Comparison of ENCODE assay signal across 8 cellular contexts in genomic region chr16:8885674-8886592, GRCh38. TPM values are rescaled to one million over a fixed set of nuclear protein-coding genes. Genes with fewer than 3 reads are reported as not detected.
A peak's percentile ranks its signal among the peaks of the same experiment; 100 is the strongest.
DNase-seq lines count a peak whose midpoint lies in the region; ATAC-seq and TF ChIP-seq lines count a peak whose summit lies in the region.

No MANE protein-coding gene starts in this region.

- H3K4me1 Mint-ChIP-seq in activated T-cell treated with anti-CD3 and anti-CD28 coated beads, Interleukin-2, amount 50 U/mL, for 4 hours (ENCODE audit: low read depth), result peaks cover 18% of the 10 kb centered on the region

- peak in 1 of 11 experiments; percentile 12 for TF ChIP-seq CTCF in spleen (IDR thresholded peaks at IDR 0.05 in 8 of 11, conservative IDR thresholded peaks at IDR 0.05 in 3 of 11)

- WGBS in spleen, 5 donors, result 21 to 28% (median 22%) methylated on average over 20 of the region's 20 CpGs

- H3K27ac ChIP-seq in SJSA1 (peak overlapping the region; percentile 71), spleen (no peak overlapping the region)

- H3K9me3 ChIP-seq in SJSA1 (replicated peaks) (no peaks in the 10 kb centered on the region), spleen (no peaks in the 10 kb centered on the region)

- no peak for TF ChIP-seq POLR2A in spleen (IDR thresholded peaks at IDR 0.05)

- no peaks in the 10 kb centered on the region for H3K9me3 Mint-ChIP-seq in activated T-cell treated with anti-CD3 and anti-CD28 coated beads, Interleukin-2, amount 50 U/mL, for 4 hours

- intact Hi-C loops in spleen (cut with DNase I; ENCODE audit: low total_unique reads), result no loop called here

- H3K36me3 ChIP-seq in SJSA1 (peaks cover 28% of the 10 kb centered on the region), spleen (peaks cover 0 to 32% (median 10%) of the 10 kb centered on the region in 6 donors)

- H3K4me3 Mint-ChIP-seq in activated T-cell treated with anti-CD3 and anti-CD28 coated beads, Interleukin-2, amount 50 U/mL, for 4 hours, result no peak overlapping the region

- no peak overlapping the region for H3K4me3 ChIP-seq in SJSA1
- no peak overlapping the region for H3K4me3 ChIP-seq in spleen

- DNase-seq in activated T-cell treated with anti-CD3 and anti-CD28 coated beads, Interleukin-2, amount 50 U/mL, for 4 hours, result no peak
- no peak for DNase-seq in activated T-cell treated with anti-CD3 and anti-CD28 coated beads, Interleukin-2, amount 50 U/mL, for 48 hours
- DNase-seq in SJSA1 (ENCODE audit: low read depth in 1 of 2, low spot score in 2 of 2) (peak; percentile 73 to 75), germinal center (ENCODE audit: low spot score) (peak; percentile 25), spleen (peak; percentile 72), NCI-H2029 (lab: John Stamatoyannopoulos, UW) (no peak)

- H3K36me3 Mint-ChIP-seq in activated T-cell treated with anti-CD3 and anti-CD28 coated beads, Interleukin-2, amount 50 U/mL, for 4 hours (ENCODE audit: insufficient read depth), result peaks cover 7% of the 10 kb centered on the region

- H3K4me1 ChIP-seq in SJSA1 (replicated peaks) (peaks cover 57% of the 10 kb centered on the region), spleen (peaks cover 0 to 30% (median 9%) of the 10 kb centered on the region in 6 donors)

- H3K27me3 ChIP-seq in SJSA1 (replicated peaks) (no peaks in the 10 kb centered on the region), spleen (replicated peaks in 1 of 7) (peaks cover 0 to 39% (median 0%) of the 10 kb centered on the region in 7 donors)

- peaks cover 9% of the 10 kb centered on the region for H3K27me3 Mint-ChIP-seq in activated T-cell treated with anti-CD3 and anti-CD28 coated beads, Interleukin-2, amount 50 U/mL, for 4 hours (ENCODE audit: low read depth)

- ATAC-seq in activated T-cell treated with anti-CD3 and anti-CD28 coated beads, Interleukin-2, amount 50 U/mL, for 4 hours, result peak; percentile 10 to 26
- ATAC-seq in HG02588 (IDR thresholded peaks at IDR 0.05; ENCODE audit: unreplicated experiment) (no peak), HG02938 (IDR thresholded peaks at IDR 0.05; ENCODE audit: unreplicated experiment) (no peak)

RNA-seq across cellular contexts. Expression of gene LITAFD, which starts 3.8 kb away (rescaled TPM):
- total RNA-seq in activated T-cell treated with anti-CD3 and anti-CD28 coated beads, Interleukin-2, amount 50 U/mL, for 4 hours, result not detected
- total RNA-seq in SJSA1 (2014; rRNA removed; shearing (Covaris generic)), result not detected in 2 replicates
- not detected for total RNA-seq in spleen
- not detected for polyA plus RNA-seq in spleen

RNA-seq across cellular contexts. Expression of gene CARHSP1, which starts 17.1 kb away (rescaled TPM):
- 10 to 100 TPM; 14.7 to 17.8 (median 16.8) TPM for total RNA-seq in activated T-cell treated with anti-CD3 and anti-CD28 coated beads, Interleukin-2, amount 50 U/mL, for 4 hours
- total RNA-seq in SJSA1 (2014; rRNA removed; shearing (Covaris generic)), result 162 and 182 TPM in 2 replicates
- total RNA-seq in spleen, result 10 to 100 TPM; 45.5 to 75.2 (median 53.2) TPM
- polyA plus RNA-seq in spleen, result 10 to 100 TPM; 42.6 to 98.0 (median 84.2) TPM

Comparison
In these comparisons a context has a peak if more than half of its experiments do, and no peak if none do; other contexts are left out.
1. ATAC-seq: peak in activated T-cell treated with anti-CD3 and anti-CD28 coated beads, Interleukin-2, amount 50 U/mL, for 4 hours (2 of 2); none in HG02588 (single experiment) and HG02938 (single experiment).
2. DNase-seq: peak in SJSA1 (2 of 2), germinal center (single experiment) and spleen (single experiment); none in activated T-cell treated with anti-CD3 and anti-CD28 coated beads, Interleukin-2, amount 50 U/mL, for 4 hours (single experiment), activated T-cell treated with anti-CD3 and anti-CD28 coated beads, Interleukin-2, amount 50 U/mL, for 48 hours (0 of 2) and NCI-H2029 (single experiment).